ENCODE assay signal across 10 cellular contexts in genomic region chr2:209933499-209934458, GRCh38.
A peak's percentile ranks its signal among the peaks of the same experiment; 100 is the strongest.
DNase-seq lines count a peak whose midpoint lies in the region; ATAC-seq, FAIRE-seq and TF ChIP-seq lines count a peak whose summit lies in the region.
"Had no signal": no experiment of that assay in that cellular context is flagged by ENCODE, and none has a peak within 500 bp of the region (broad histone marks: within the 10 kb centered on the region; RNA-seq: fewer than 3 reads in every experiment).

No MANE protein-coding gene starts in this region.

- WGBS in right lobe of liver (ENCODE audit: insufficient coverage, low coverage, low lambda C conversion rate, missing lambda C conversion rate), result 48% methylated on average over 8 of the region's 11 CpGs

- H3K36me3 Mint-ChIP-seq in MCF 10A (ENCODE audit: insufficient read depth, unreplicated experiment), result no peaks in the 10 kb centered on the region

- ATAC-seq in right lobe of liver (peak in 3 of 4 donors; percentile 39 to 56 (median 42)), GM19467 (IDR thresholded peaks at IDR 0.05; ENCODE audit: unreplicated experiment) (no peak), HG02571 (IDR thresholded peaks at IDR 0.05; ENCODE audit: unreplicated experiment) (no peak)

- no TSS peak for BruUV-seq in MCF 10A (replicated peaks; lab: Mats Ljungman, UMichigan)

- H3K4me3 ChIP-seq in breast epithelium (peak overlapping the region in 1 of 3 donors; percentile 26), right lobe of liver (no peak overlapping the region)

- intact Hi-C loops in MCF 10A (cut with micrococcal nuclease), result no loop called here
- intact Hi-C loops in breast epithelium (cut with DNase I; ENCODE audit: low total_unique reads), result no loop called here
- intact Hi-C loops in right lobe of liver (cut with DNase I), result no loop called here

- H3K27ac Mint-ChIP-seq in MCF 10A (ENCODE audit: low read depth, unreplicated experiment), result peak overlapping the region; percentile 27
- H3K27ac Mint-ChIP-seq: B cell had no signal

- H3K27me3 ChIP-seq in breast epithelium (no peaks in the 10 kb centered on the region), right lobe of liver (no peaks in the 10 kb centered on the region)

- H3K36me3 ChIP-seq in breast epithelium, result no peaks in the 10 kb centered on the region
- H3K36me3 ChIP-seq in right lobe of liver, result no peaks in the 10 kb centered on the region

- DNase-seq in MCF 10A (ENCODE audit: unreplicated experiment) (peak; percentile 73), breast epithelium (ENCODE audit: low spot score in 2 of 2) (no peak), cerebellar cortex (ENCODE audit: low spot score) (peak; percentile 42), right lobe of liver (no peak), urothelium cell line (ENCODE audit: low spot score) (peak; percentile 57), GM10266 (ENCODE audit: extremely low spot score) (no peak)
- DNase-seq: activated CD4-positive, CD25-positive, alpha-beta regulatory T cell treated with anti-CD3 and anti-CD28 coated beads, Interleukin-2, amount 50 U/mL, for 72 hours had no signal

- TF ChIP-seq CTCF in MCF 10A (IDR thresholded peaks at IDR 0.05; ENCODE audit: unreplicated experiment), result peak; percentile 7
- no peak for TF ChIP-seq CTCF in breast epithelium (IDR thresholded peaks at IDR 0.05)
- no peak for TF ChIP-seq CTCF in right lobe of liver (IDR thresholded peaks at IDR 0.05)
- no peak for TF ChIP-seq CTCF in GM10266 (IDR thresholded peaks at IDR 0.05; ENCODE audit: control insufficient read depth, insufficient read depth, low read depth, missing control alignments)

- FAIRE-seq in urothelium cell line (lab: Jason Lieb, UNC), result no peak

- TF ChIP-seq POLR2A in breast epithelium (IDR thresholded peaks at IDR 0.05) (no peak), right lobe of liver (IDR thresholded peaks at IDR 0.05) (no peak)

- H3K9me3 ChIP-seq in breast epithelium (no peaks in the 10 kb centered on the region), right lobe of liver (no peaks in the 10 kb centered on the region)

- POLR2A ChIA-PET in MCF 10A (lab: Yijun Ruan, JAX), result interaction anchor here (0.6 to 0.8 kb wide), 3 partner anchors 461 to 535 kb away, joined by 3 read pairs; no protein-coding TSS in a partner anchor

- peaks cover 13% of the 10 kb centered on the region for H3K4me1 Mint-ChIP-seq in MCF 10A (ENCODE audit: insufficient read depth, unreplicated experiment)
- H3K4me1 Mint-ChIP-seq: B cell had no signal

- CTCF ChIA-PET in MCF 10A (lab: Yijun Ruan, JAX), result interaction anchor here (0.6 to 1.8 kb wide), 17 partner anchors 9 to 1595 kb away, joined by 3 to 11 read pairs (median 3); no protein-coding TSS in a partner anchor

- H3K4me1 ChIP-seq in breast epithelium (no peaks in the 10 kb centered on the region), right lobe of liver (no peaks in the 10 kb centered on the region)

- peak overlapping the region; percentile 38 for H3K4me3 Mint-ChIP-seq in MCF 10A (ENCODE audit: unreplicated experiment)
- H3K4me3 Mint-ChIP-seq: B cell had no signal

- no peaks in the 10 kb centered on the region for H3K27me3 Mint-ChIP-seq in MCF 10A (ENCODE audit: insufficient read depth, unreplicated experiment)

- H3K27ac ChIP-seq in breast epithelium (no peak overlapping the region), right lobe of liver (no peak overlapping the region)

- H3K9me3 Mint-ChIP-seq in MCF 10A (ENCODE audit: unreplicated experiment), result no peaks in the 10 kb centered on the region

Comparison
In these comparisons a context has a peak if more than half of its experiments do, and no peak if none do; other contexts are left out.
1. DNase-seq: peak in MCF 10A (single experiment), cerebellar cortex (single experiment) and urothelium cell line (single experiment); none in breast epithelium (0 of 2), right lobe of liver (0 of 3) and GM10266 (single experiment).
2. ATAC-seq: peak in right lobe of liver (3 of 4); none in GM19467 (single experiment) and HG02571 (single experiment).